ENCODE assay signal across 2 cellular contexts in the genomic region with DNA sequence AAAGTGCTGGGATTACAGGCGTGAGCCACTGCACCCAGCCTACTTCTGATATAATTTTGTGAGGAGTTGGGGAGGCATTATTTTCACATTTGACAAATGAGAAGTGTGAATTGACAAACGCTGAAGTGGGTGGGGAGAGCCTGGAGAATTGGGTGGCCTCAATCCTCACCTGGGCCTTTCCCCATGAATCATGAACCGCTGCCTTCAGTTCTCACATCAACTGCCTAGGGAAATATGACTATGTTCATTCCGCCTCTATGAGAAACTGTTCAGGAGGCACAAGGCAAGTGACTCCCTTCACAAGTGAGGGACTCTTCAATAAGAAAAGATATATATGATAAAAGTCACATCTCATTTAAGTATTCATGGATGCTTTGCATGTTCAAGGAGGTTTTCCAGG.
TF ChIP-seq lines count a peak whose summit lies in the region.

No MANE protein-coding gene starts in this region.

TF ChIP-seq in A549, 52 proteins besides CTCF, POLR2A, EP300 and RAD21:
- TF ChIP-seq, protein P1, sequence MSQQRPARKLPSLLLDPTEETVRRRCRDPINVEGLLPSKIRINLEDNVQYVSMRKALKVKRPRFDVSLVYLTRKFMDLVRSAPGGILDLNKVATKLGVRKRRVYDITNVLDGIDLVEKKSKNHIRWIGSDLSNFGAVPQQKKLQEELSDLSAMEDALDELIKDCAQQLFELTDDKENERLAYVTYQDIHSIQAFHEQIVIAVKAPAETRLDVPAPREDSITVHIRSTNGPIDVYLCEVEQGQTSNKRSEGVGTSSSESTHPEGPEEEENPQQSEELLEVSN (IDR thresholded peaks at IDR 0.05; ENCODE audit: borderline replicate concordance, low read depth): no peak
- TF ChIP-seq NFE2L2 (conservative IDR thresholded peaks at IDR 0.05; ENCODE audit: low read length): no peak
- TF ChIP-seq TP53 (CRISPR knock-in tag; IDR thresholded peaks at IDR 0.05): no peak
- TF ChIP-seq CBX8 (IDR thresholded peaks at IDR 0.05): no peak
- no peak for TF ChIP-seq ZFP36 (IDR thresholded peaks at IDR 0.05; ENCODE audit: borderline replicate concordance, partially characterized antibody)
- TF ChIP-seq, protein P2, sequence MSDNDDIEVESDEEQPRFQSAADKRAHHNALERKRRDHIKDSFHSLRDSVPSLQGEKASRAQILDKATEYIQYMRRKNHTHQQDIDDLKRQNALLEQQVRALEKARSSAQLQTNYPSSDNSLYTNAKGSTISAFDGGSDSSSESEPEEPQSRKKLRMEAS (IDR thresholded peaks at IDR 0.05): no peak
- no peak for TF ChIP-seq HOXB5 (CRISPR knock-in tag; IDR thresholded peaks at IDR 0.05)
- TF ChIP-seq HOXB13 (CRISPR knock-in tag; IDR thresholded peaks at IDR 0.05; ENCODE audit: low read depth): no peak
- no peak for TF ChIP-seq POLR2AphosphoS2 (conservative IDR thresholded peaks at IDR 0.05; ENCODE audit: low read length)
- no peak for TF ChIP-seq RCOR1 (IDR thresholded peaks at IDR 0.05; ENCODE audit: low read depth, low read length)
- no peak for TF ChIP-seq GATA3 (IDR thresholded peaks at IDR 0.05; ENCODE audit: borderline replicate concordance)
- TF ChIP-seq, protein P3, sequence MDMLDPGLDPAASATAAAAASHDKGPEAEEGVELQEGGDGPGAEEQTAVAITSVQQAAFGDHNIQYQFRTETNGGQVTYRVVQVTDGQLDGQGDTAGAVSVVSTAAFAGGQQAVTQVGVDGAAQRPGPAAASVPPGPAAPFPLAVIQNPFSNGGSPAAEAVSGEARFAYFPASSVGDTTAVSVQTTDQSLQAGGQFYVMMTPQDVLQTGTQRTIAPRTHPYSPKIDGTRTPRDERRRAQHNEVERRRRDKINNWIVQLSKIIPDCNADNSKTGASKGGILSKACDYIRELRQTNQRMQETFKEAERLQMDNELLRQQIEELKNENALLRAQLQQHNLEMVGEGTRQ (IDR thresholded peaks at IDR 0.05): no peak
- TF ChIP-seq BHLHE40 (IDR thresholded peaks at IDR 0.05; ENCODE audit: low read depth, low read length): no peak
- TF ChIP-seq, protein P4, sequence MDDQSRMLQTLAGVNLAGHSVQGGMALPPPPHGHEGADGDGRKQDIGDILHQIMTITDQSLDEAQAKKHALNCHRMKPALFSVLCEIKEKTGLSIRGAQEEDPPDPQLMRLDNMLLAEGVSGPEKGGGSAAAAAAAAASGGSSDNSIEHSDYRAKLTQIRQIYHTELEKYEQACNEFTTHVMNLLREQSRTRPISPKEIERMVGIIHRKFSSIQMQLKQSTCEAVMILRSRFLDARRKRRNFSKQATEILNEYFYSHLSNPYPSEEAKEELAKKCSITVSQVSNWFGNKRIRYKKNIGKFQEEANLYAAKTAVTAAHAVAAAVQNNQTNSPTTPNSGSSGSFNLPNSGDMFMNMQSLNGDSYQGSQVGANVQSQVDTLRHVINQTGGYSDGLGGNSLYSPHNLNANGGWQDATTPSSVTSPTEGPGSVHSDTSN (IDR thresholded peaks at IDR 0.05): no peak
- TF ChIP-seq, protein P5, sequence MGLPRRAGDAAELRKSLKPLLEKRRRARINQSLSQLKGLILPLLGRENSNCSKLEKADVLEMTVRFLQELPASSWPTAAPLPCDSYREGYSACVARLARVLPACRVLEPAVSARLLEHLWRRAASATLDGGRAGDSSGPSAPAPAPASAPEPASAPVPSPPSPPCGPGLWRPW (IDR thresholded peaks at IDR 0.05): no peak
- no peak for TF ChIP-seq ZSCAN20 (CRISPR knock-in tag; IDR thresholded peaks at IDR 0.05)
- TF ChIP-seq JUNB (IDR thresholded peaks at IDR 0.05): no peak
- TF ChIP-seq, protein P6, sequence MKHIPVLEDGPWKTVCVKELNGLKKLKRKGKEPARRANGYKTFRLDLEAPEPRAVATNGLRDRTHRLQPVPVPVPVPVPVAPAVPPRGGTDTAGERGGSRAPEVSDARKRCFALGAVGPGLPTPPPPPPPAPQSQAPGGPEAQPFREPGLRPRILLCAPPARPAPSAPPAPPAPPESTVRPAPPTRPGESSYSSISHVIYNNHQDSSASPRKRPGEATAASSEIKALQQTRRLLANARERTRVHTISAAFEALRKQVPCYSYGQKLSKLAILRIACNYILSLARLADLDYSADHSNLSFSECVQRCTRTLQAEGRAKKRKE (CRISPR knock-in tag; IDR thresholded peaks at IDR 0.05; ENCODE audit: low read depth): no peak
- TF ChIP-seq MYC (IDR thresholded peaks at IDR 0.05; ENCODE audit: borderline replicate concordance, low read length): no peak
- TF ChIP-seq, protein P7, sequence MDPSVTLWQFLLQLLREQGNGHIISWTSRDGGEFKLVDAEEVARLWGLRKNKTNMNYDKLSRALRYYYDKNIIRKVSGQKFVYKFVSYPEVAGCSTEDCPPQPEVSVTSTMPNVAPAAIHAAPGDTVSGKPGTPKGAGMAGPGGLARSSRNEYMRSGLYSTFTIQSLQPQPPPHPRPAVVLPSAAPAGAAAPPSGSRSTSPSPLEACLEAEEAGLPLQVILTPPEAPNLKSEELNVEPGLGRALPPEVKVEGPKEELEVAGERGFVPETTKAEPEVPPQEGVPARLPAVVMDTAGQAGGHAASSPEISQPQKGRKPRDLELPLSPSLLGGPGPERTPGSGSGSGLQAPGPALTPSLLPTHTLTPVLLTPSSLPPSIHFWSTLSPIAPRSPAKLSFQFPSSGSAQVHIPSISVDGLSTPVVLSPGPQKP (IDR thresholded peaks at IDR 0.05; ENCODE audit: low read depth, low read length): no peak

TF ChIP-seq in IMR-90, 13 proteins besides CTCF, POLR2A, EP300 and RAD21:
- TF ChIP-seq MAZ (IDR thresholded peaks at IDR 0.05; ENCODE audit: borderline replicate concordance, low read depth, low read length): no peak
